In genomic region chr2:130341562-130342019, GRCh38 we compare ENCODE assay signal across 8 cellular contexts. TPM values are rescaled to one million over a fixed set of nuclear protein-coding genes. Genes with fewer than 3 reads are reported as not detected.
DNase-seq lines count a peak whose midpoint lies in the region; ATAC-seq and TF ChIP-seq lines count a peak whose summit lies in the region.

No MANE protein-coding gene starts in this region.

- peaks cover 58% of the 10 kb centered on the region for H3K36me3 Mint-ChIP-seq in activated CD4-positive, alpha-beta T cell treated with anti-CD3 and anti-CD28 coated beads, Interleukin-2, amount 10 ng/mL, durations not matched to agents 24 days and 14 days (ENCODE audit: low read depth)
- peaks cover 40% of the 10 kb centered on the region for H3K36me3 Mint-ChIP-seq in activated T-helper 1 cell treated with anti-CD3 and anti-CD28 coated beads, Interleukin-12 subunit alpha, Interleukin-12 subunit beta, Interleukin-2, Interleukin-4 antibody, amounts not matched to agents 30 ng/mL and 10 ng/mL and 1 ng/mL, durations not matched to agents 14 hours and 24 hours and 36 hours (ENCODE audit: low read depth)

- no peaks in the 10 kb centered on the region for H3K27me3 Mint-ChIP-seq in activated CD4-positive, alpha-beta T cell treated with anti-CD3 and anti-CD28 coated beads, Interleukin-2, amount 10 ng/mL, durations not matched to agents 24 days and 14 days
- H3K27me3 Mint-ChIP-seq in activated T-helper 1 cell treated with anti-CD3 and anti-CD28 coated beads, Interleukin-12 subunit alpha, Interleukin-12 subunit beta, Interleukin-2, Interleukin-4 antibody, amounts not matched to agents 30 ng/mL and 10 ng/mL and 1 ng/mL, durations not matched to agents 14 hours and 24 hours and 36 hours (ENCODE audit: insufficient read depth) = no peaks in the 10 kb centered on the region

- peaks cover 6% of the 10 kb centered on the region for H3F3A ChIP-seq in smooth muscle cell (ENCODE audit: low read depth)

- H3K9me3 ChIP-seq in hepatocyte (ENCODE audit: low read depth) = no peaks in the 10 kb centered on the region
- H3K9me3 ChIP-seq in smooth muscle cell (replicated peaks; ENCODE audit: low read depth) = no peaks in the 10 kb centered on the region

- H3K4me3 ChIP-seq in hepatocyte (peak overlapping the region; percentile 60), smooth muscle cell (peak overlapping the region; percentile 74)

- H3K27me3 ChIP-seq in hepatocyte (no peaks in the 10 kb centered on the region), smooth muscle cell (ENCODE audit: low read depth) (no peaks in the 10 kb centered on the region)

- peak overlapping the region; percentile 97 for H3K4me3 Mint-ChIP-seq in activated CD4-positive, alpha-beta T cell treated with anti-CD3 and anti-CD28 coated beads, Interleukin-2, amount 10 ng/mL, durations not matched to agents 24 days and 14 days
- H3K4me3 Mint-ChIP-seq in activated T-helper 1 cell treated with anti-CD3 and anti-CD28 coated beads, Interleukin-12 subunit alpha, Interleukin-12 subunit beta, Interleukin-2, Interleukin-4 antibody, amounts not matched to agents 30 ng/mL and 10 ng/mL and 1 ng/mL, durations not matched to agents 14 hours and 24 hours and 36 hours = peak overlapping the region; percentile 100

- peak overlapping the region; percentile 73 for H2AFZ ChIP-seq in hepatocyte
- peak overlapping the region; percentile 100 for H2AFZ ChIP-seq in smooth muscle cell (ENCODE audit: low read depth)

- DNase-seq in activated CD4-positive, alpha-beta T cell treated with anti-CD3 and anti-CD28 coated beads, Interleukin-2, amount 10 ng/mL, durations not matched to agents 24 days and 14 days = peak; percentile 74
- DNase-seq in activated CD4-positive, alpha-beta T cell treated with anti-CD3 and anti-CD28 coated beads, Interleukin-2, amount 50 U/mL, for 4 hours = no peak
- peak; percentile 22 for DNase-seq in activated T-helper 1 cell treated with anti-CD3 and anti-CD28 coated beads, Interleukin-12 subunit alpha, Interleukin-12 subunit beta, Interleukin-2, Interleukin-4 antibody, amounts not matched to agents 30 ng/mL and 10 ng/mL and 1 ng/mL, durations not matched to agents 14 hours and 24 hours and 36 hours (ENCODE audit: low spot score)
- peak; percentile 48 for DNase-seq in hepatocyte (ENCODE audit: low spot score)
- no peak for DNase-seq in smooth muscle cell (lab: John Stamatoyannopoulos, UW; ENCODE audit: unreplicated experiment)
- no peak for DNase-seq in amygdala (lab: John Stamatoyannopoulos, UW)

- peaks cover 22% of the 10 kb centered on the region for H3K4me1 Mint-ChIP-seq in activated CD4-positive, alpha-beta T cell treated with anti-CD3 and anti-CD28 coated beads, Interleukin-2, amount 10 ng/mL, durations not matched to agents 24 days and 14 days
- H3K4me1 Mint-ChIP-seq in activated T-helper 1 cell treated with anti-CD3 and anti-CD28 coated beads, Interleukin-12 subunit alpha, Interleukin-12 subunit beta, Interleukin-2, Interleukin-4 antibody, amounts not matched to agents 30 ng/mL and 10 ng/mL and 1 ng/mL, durations not matched to agents 14 hours and 24 hours and 36 hours (ENCODE audit: low read depth) = peaks cover 21% of the 10 kb centered on the region

- WGBS in hepatocyte (ENCODE audit: low lambda C conversion rate, missing lambda C conversion rate) = 2% methylated on average over 21 of the region's 24 CpGs
- WGBS in smooth muscle cell (ENCODE audit: low lambda C conversion rate) = 5% methylated on average over 14 of the region's 24 CpGs

- H3K4me1 ChIP-seq in hepatocyte (ENCODE audit: insufficient read depth) (peaks cover 14% of the 10 kb centered on the region), smooth muscle cell (ENCODE audit: low read depth) (peaks cover 14% of the 10 kb centered on the region)

- peaks cover 4% of the 10 kb centered on the region for H3K36me3 ChIP-seq in hepatocyte (replicated peaks; ENCODE audit: insufficient read depth, low read depth)
- no peaks in the 10 kb centered on the region for H3K36me3 ChIP-seq in smooth muscle cell (ENCODE audit: low read depth)

- intact Hi-C loops in activated CD4-positive, alpha-beta T cell treated with anti-CD3 and anti-CD28 coated beads, Interleukin-2, amount 10 ng/mL, durations not matched to agents 24 days and 14 days (cut with micrococcal nuclease) = loop anchor here (1.0 kb wide), 4 partner anchors 15 to 160 kb away; partner anchors contain the start of genes PTPN18 and SMPD4
- intact Hi-C loops in activated T-helper 1 cell treated with anti-CD3 and anti-CD28 coated beads, Interleukin-12 subunit alpha, Interleukin-12 subunit beta, Interleukin-2, Interleukin-4 antibody, amounts not matched to agents 30 ng/mL and 10 ng/mL and 1 ng/mL, durations not matched to agents 14 hours and 24 hours and 36 hours (cut with micrococcal nuclease) = loop anchor here (1.0 to 10.0 kb wide), 10 partner anchors 14 to 1343 kb away; partner anchors contain the start of genes PLEKHB2 and SMPD4

- no peaks in the 10 kb centered on the region for H3K9me3 Mint-ChIP-seq in activated CD4-positive, alpha-beta T cell treated with anti-CD3 and anti-CD28 coated beads, Interleukin-2, amount 10 ng/mL, durations not matched to agents 24 days and 14 days
- H3K9me3 Mint-ChIP-seq in activated T-helper 1 cell treated with anti-CD3 and anti-CD28 coated beads, Interleukin-12 subunit alpha, Interleukin-12 subunit beta, Interleukin-2, Interleukin-4 antibody, amounts not matched to agents 30 ng/mL and 10 ng/mL and 1 ng/mL, durations not matched to agents 14 hours and 24 hours and 36 hours = no peaks in the 10 kb centered on the region

- peak; percentile 6 for ATAC-seq in HG03439 (IDR thresholded peaks at IDR 0.05; ENCODE audit: unreplicated experiment)
- no peak for ATAC-seq in GM19328 (IDR thresholded peaks at IDR 0.05; ENCODE audit: unreplicated experiment)

- peak overlapping the region; percentile 90 for H3K27ac ChIP-seq in hepatocyte
- no peak overlapping the region for H3K27ac ChIP-seq in smooth muscle cell (ENCODE audit: low read depth)

- H3K9me2 ChIP-seq in hepatocyte (replicated peaks; ENCODE audit: insufficient read depth) = no peaks in the 10 kb centered on the region

- H4K20me1 ChIP-seq in hepatocyte (ENCODE audit: insufficient read depth, poor library complexity, severe bottlenecking) (no peaks in the 10 kb centered on the region), smooth muscle cell (ENCODE audit: low read depth) (peaks cover 10% of the 10 kb centered on the region)

- peak overlapping the region; percentile 73 for H3K4me2 ChIP-seq in hepatocyte
- peak overlapping the region; percentile 93 for H3K4me2 ChIP-seq in smooth muscle cell

- H3K79me2 ChIP-seq in hepatocyte = peaks cover 20% of the 10 kb centered on the region
- H3K79me2 ChIP-seq in smooth muscle cell (ENCODE audit: low read depth) = peaks cover 11% of the 10 kb centered on the region

- no peak for TF ChIP-seq CTCF in hepatocyte (IDR thresholded peaks at IDR 0.05; ENCODE audit: poor library complexity)
- no peak for TF ChIP-seq CTCF in smooth muscle cell (IDR thresholded peaks at IDR 0.05; ENCODE audit: borderline replicate concordance, insufficient read depth, poor library complexity, severe bottlenecking)

- H3K27ac Mint-ChIP-seq in activated CD4-positive, alpha-beta T cell treated with anti-CD3 and anti-CD28 coated beads, Interleukin-2, amount 10 ng/mL, durations not matched to agents 24 days and 14 days = peak overlapping the region; percentile 97
- peak overlapping the region; percentile 97 for H3K27ac Mint-ChIP-seq in activated T-helper 1 cell treated with anti-CD3 and anti-CD28 coated beads, Interleukin-12 subunit alpha, Interleukin-12 subunit beta, Interleukin-2, Interleukin-4 antibody, amounts not matched to agents 30 ng/mL and 10 ng/mL and 1 ng/mL, durations not matched to agents 14 hours and 24 hours and 36 hours

- H3K9ac ChIP-seq in smooth muscle cell (ENCODE audit: low read depth) = no peak overlapping the region

RNA-seq across cellular contexts. Expression of gene IMP4, which starts 1.1 kb away (rescaled TPM):
- 177 and 178 TPM in 2 replicates for total RNA-seq in activated CD4-positive, alpha-beta T cell treated with anti-CD3 and anti-CD28 coated beads, Interleukin-2, amount 10 ng/mL, durations not matched to agents 24 days and 14 days
- total RNA-seq in activated T-helper 1 cell treated with anti-CD3 and anti-CD28 coated beads, Interleukin-12 subunit alpha, Interleukin-12 subunit beta, Interleukin-2, Interleukin-4 antibody, amounts not matched to agents 30 ng/mL and 10 ng/mL and 1 ng/mL, durations not matched to agents 14 hours and 24 hours and 36 hours = 169 and 184 TPM in 2 replicates
- total RNA-seq in hepatocyte (49.1 and 52.4 TPM in 2 replicates), smooth muscle cell (36.4 and 59.3 TPM in 2 replicates)
- polyA plus RNA-seq in hepatocyte (56.4 and 80.9 TPM in 2 replicates), smooth muscle cell (74.9 and 75.0 TPM in 2 replicates)

RNA-seq across cellular contexts. Expression of gene PTPN18, which starts 14.3 kb away (rescaled TPM):
- 61.7 and 61.9 TPM in 2 replicates for total RNA-seq in activated CD4-positive, alpha-beta T cell treated with anti-CD3 and anti-CD28 coated beads, Interleukin-2, amount 10 ng/mL, durations not matched to agents 24 days and 14 days
- 66.9 and 68.9 TPM in 2 replicates for total RNA-seq in activated T-helper 1 cell treated with anti-CD3 and anti-CD28 coated beads, Interleukin-12 subunit alpha, Interleukin-12 subunit beta, Interleukin-2, Interleukin-4 antibody, amounts not matched to agents 30 ng/mL and 10 ng/mL and 1 ng/mL, durations not matched to agents 14 hours and 24 hours and 36 hours
- 34.8 and 35.7 TPM in 2 replicates for total RNA-seq in hepatocyte
- 34.7 and 41.6 TPM in 2 replicates for polyA plus RNA-seq in hepatocyte
- 4.4 and 13.9 TPM in 2 replicates for total RNA-seq in smooth muscle cell
- polyA plus RNA-seq in smooth muscle cell = 10.1 and 10.2 TPM in 2 replicates

Comparison
In these comparisons a context has a peak if more than half of its experiments do, and no peak if none do; other contexts are left out.
1. DNase-seq: peak in activated CD4-positive, alpha-beta T cell treated with anti-CD3 and anti-CD28 coated beads, Interleukin-2, amount 10 ng/mL, durations not matched to agents 24 days and 14 days (single experiment), activated T-helper 1 cell treated with anti-CD3 and anti-CD28 coated beads, Interleukin-12 subunit alpha, Interleukin-12 subunit beta, Interleukin-2, Interleukin-4 antibody, amounts not matched to agents 30 ng/mL and 10 ng/mL and 1 ng/mL, durations not matched to agents 14 hours and 24 hours and 36 hours (single experiment) and hepatocyte (single experiment); none in activated CD4-positive, alpha-beta T cell treated with anti-CD3 and anti-CD28 coated beads, Interleukin-2, amount 50 U/mL, for 4 hours (0 of 2), smooth muscle cell (single experiment) and amygdala (0 of 56).